Comparison of ENCODE assay signal across 1 cellular context in the genomic region with DNA sequence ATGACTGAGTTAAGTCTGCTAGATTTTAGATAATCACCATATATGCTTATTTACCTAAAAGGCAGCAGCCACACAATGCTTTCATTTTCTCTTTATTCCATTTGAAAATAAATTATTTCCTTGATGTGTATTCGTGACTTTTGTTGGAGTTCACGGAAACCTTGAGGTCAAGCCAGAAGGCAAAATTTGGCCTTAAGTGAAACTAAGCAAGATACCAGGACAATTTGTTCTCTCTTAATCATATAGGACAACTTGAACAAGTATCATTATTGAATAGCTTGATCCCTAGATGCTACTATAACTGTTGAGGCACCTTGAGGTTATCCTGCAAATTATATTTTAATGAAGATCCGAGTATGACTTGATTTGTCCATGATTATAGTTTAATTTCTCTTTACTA.
TF ChIP-seq lines count a peak whose summit lies in the region.

No MANE protein-coding gene starts in this region.

TF ChIP-seq in liver, 16 proteins besides CTCF, POLR2A, EP300 and RAD21 (continued from another document):
- TF ChIP-seq, protein P1, sequence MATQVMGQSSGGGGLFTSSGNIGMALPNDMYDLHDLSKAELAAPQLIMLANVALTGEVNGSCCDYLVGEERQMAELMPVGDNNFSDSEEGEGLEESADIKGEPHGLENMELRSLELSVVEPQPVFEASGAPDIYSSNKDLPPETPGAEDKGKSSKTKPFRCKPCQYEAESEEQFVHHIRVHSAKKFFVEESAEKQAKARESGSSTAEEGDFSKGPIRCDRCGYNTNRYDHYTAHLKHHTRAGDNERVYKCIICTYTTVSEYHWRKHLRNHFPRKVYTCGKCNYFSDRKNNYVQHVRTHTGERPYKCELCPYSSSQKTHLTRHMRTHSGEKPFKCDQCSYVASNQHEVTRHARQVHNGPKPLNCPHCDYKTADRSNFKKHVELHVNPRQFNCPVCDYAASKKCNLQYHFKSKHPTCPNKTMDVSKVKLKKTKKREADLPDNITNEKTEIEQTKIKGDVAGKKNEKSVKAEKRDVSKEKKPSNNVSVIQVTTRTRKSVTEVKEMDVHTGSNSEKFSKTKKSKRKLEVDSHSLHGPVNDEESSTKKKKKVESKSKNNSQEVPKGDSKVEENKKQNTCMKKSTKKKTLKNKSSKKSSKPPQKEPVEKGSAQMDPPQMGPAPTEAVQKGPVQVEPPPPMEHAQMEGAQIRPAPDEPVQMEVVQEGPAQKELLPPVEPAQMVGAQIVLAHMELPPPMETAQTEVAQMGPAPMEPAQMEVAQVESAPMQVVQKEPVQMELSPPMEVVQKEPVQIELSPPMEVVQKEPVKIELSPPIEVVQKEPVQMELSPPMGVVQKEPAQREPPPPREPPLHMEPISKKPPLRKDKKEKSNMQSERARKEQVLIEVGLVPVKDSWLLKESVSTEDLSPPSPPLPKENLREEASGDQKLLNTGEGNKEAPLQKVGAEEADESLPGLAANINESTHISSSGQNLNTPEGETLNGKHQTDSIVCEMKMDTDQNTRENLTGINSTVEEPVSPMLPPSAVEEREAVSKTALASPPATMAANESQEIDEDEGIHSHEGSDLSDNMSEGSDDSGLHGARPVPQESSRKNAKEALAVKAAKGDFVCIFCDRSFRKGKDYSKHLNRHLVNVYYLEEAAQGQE (IDR thresholded peaks at IDR 0.05): no peak
